Comparison of ENCODE assay signal across 9 cellular contexts in the genomic region with DNA sequence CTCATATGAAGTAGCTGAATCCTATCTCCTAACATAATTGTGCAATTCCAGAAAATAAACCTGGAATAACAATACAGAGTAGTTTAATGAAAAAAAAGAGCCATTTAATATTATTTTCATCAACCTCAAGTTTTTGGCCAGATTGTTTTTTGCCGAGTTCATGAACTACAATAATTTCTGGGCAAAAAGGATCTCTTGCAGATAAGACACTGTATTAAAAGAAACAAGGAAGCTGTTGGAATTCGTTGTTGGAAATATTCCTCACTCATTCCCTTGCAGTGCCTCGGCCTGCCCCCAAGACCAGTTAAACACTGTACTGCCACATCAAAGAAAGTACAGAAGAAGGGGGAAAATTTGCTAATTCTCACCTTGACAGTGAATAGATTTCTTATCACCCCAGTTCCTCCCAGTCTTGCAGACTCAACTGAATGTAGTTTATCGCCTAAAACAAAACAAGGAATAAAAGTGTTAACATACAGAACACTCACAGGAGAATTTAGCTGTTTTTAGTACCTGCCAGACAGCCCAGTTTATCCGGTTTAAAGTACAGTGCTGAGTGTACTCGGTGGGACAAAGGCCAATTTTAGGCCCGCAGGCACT. TPM values are rescaled to one million over a fixed set of nuclear protein-coding genes. Genes with fewer than 3 reads are reported as not detected.
DNase-seq lines count a peak whose midpoint lies in the region; ATAC-seq, FAIRE-seq and TF ChIP-seq lines count a peak whose summit lies in the region.
"Had no signal": no experiment of that assay in that cellular context is flagged by ENCODE, and none has a peak within 500 bp of the region (broad histone marks: within the 10 kb centered on the region; RNA-seq: fewer than 3 reads in every experiment).

No MANE protein-coding gene starts in this region.

- H3K27me3 ChIP-seq in ACC112 (ENCODE audit: insufficient read depth, low read length) (no peaks in the 10 kb centered on the region), bronchial epithelial cell (ENCODE audit: control insufficient read depth, insufficient read depth, low read length) (no peaks in the 10 kb centered on the region), mucosa of rectum (ENCODE audit: control insufficient read depth in 2 of 2, insufficient read depth in 2 of 2, low read length in 2 of 2) (no peaks in the 10 kb centered on the region)

- peak overlapping the region; percentile 42 to 74 for H3K9ac ChIP-seq in mucosa of rectum (ENCODE audit: low read depth in 1 of 2, low read length in 2 of 2)

- 0 out of 2 replicates have a peak overlapping the region, but pooled peaks have one; percentile 19 for H3K27ac ChIP-seq in ACC112 (ENCODE audit: low read depth, low read length)
- peak overlapping the region; percentile 67 to 80 for H3K27ac ChIP-seq in mucosa of rectum (ENCODE audit: low read depth in 2 of 2, low read length in 2 of 2)

- H3K9me3 ChIP-seq in mucosa of rectum (ENCODE audit: control insufficient read depth in 2 of 2, low read length in 2 of 2): no peaks in the 10 kb centered on the region

- peaks cover 30% of the 10 kb centered on the region for H3K4me1 ChIP-seq in ACC112 (ENCODE audit: control insufficient read depth, insufficient read depth, low read length, unreplicated experiment)
- peaks cover 17% of the 10 kb centered on the region in 2 donors for H3K4me1 ChIP-seq in mucosa of rectum (ENCODE audit: control insufficient read depth in 2 of 2, insufficient read depth in 2 of 2, low read length in 2 of 2)

- H3K4me3 ChIP-seq in ACC112 (ENCODE audit: low read depth, low read length): peak overlapping the region; percentile 96
- H3K4me3 ChIP-seq in bronchial epithelial cell (ENCODE audit: low read depth, low read length): peak overlapping the region; percentile 66
- H3K4me3 ChIP-seq in mucosa of rectum (ENCODE audit: low read length in 2 of 2): peak overlapping the region; percentile 97 to 100

- peaks cover 39% of the 10 kb centered on the region for H3K4me1 Mint-ChIP-seq in HFFc6 (ENCODE audit: low read depth)

- peak overlapping the region; percentile 68 for H3K27ac Mint-ChIP-seq in HFFc6

- FAIRE-seq in bronchial epithelial cell (lab: Jason Lieb, UNC) (no peak), GM12891 (lab: Jason Lieb, UNC) (no peak)
- FAIRE-seq: colon had no signal

- H3K36me3 ChIP-seq in ACC112 (ENCODE audit: insufficient read depth, low read length): no peaks in the 10 kb centered on the region
- peaks cover 7% of the 10 kb centered on the region for H3K36me3 ChIP-seq in bronchial epithelial cell (ENCODE audit: control insufficient read depth, insufficient read depth, low read length)
- H3K36me3 ChIP-seq in mucosa of rectum (ENCODE audit: control insufficient read depth in 2 of 2, insufficient read depth in 2 of 2, low read length in 2 of 2): peaks cover 26 to 34% of the 10 kb centered on the region in 2 donors

- H3K4me3 Mint-ChIP-seq in HFFc6: peak overlapping the region; percentile 91

- ATAC-seq in GM19397 (IDR thresholded peaks at IDR 0.05; ENCODE audit: unreplicated experiment): no peak

- TF ChIP-seq CTCF in HFFc6 (IDR thresholded peaks at IDR 0.05) (no peak), bronchial epithelial cell (IDR thresholded peaks at IDR 0.05; ENCODE audit: insufficient read depth, low read length, severe bottlenecking) (no peak)

- peaks cover 2% of the 10 kb centered on the region for H3K79me2 ChIP-seq in ACC112 (ENCODE audit: control insufficient read depth, insufficient read depth, low read length, unreplicated experiment)

- H3K9me3 Mint-ChIP-seq in HFFc6: no peaks in the 10 kb centered on the region

- no peak for DNase-seq in HFFc6
- peak; percentile 6 for DNase-seq in bronchial epithelial cell (ENCODE audit: low read depth)
- no peak for DNase-seq in GM12891 (ENCODE audit: insufficient read length, low spot score)
- no peak for DNase-seq in central memory CD4-positive, alpha-beta T cell
- no peak for DNase-seq in stimulated activated CD4-positive, alpha-beta T cell treated with anti-CD3 and anti-CD28 coated beads, Interleukin-1b, Interleukin-23, amount 100 ng/mL, for 48 hours

- peaks cover 6% of the 10 kb centered on the region for H3K36me3 Mint-ChIP-seq in HFFc6 (ENCODE audit: low read depth)

- H2AFZ ChIP-seq in ACC112 (ENCODE audit: low read length, unreplicated experiment): peak overlapping the region; percentile 51

- TF ChIP-seq POLR2A in GM12891 (IDR thresholded peaks at IDR 0.05; ENCODE audit: low read depth, low read length): no peak

- 0 out of 2 replicates have a peak, but pooled peaks cover 1% of the 10 kb centered on the region for H3K27me3 Mint-ChIP-seq in HFFc6 (ENCODE audit: insufficient read depth)

TF ChIP-seq in GM12891, 5 proteins besides CTCF, POLR2A, EP300 and RAD21:
- TF ChIP-seq PAX5 (IDR thresholded peaks at IDR 0.05; ENCODE audit: insufficient read depth, low read length, severe bottlenecking): no peak
- TF ChIP-seq SPI1 (IDR thresholded peaks at IDR 0.05; ENCODE audit: low read depth, low read length): no peak
- no peak for TF ChIP-seq POLR2AphosphoS5 (IDR thresholded peaks at IDR 0.05; ENCODE audit: low read depth, low read length)
- no peak for TF ChIP-seq POU2F2 (IDR thresholded peaks at IDR 0.05; ENCODE audit: low read depth, low read length)
- TF ChIP-seq TAF1 (IDR thresholded peaks at IDR 0.05; ENCODE audit: low read depth, low read length): no peak

RNA-seq across cellular contexts. Expression of gene IDH1, which starts 1.3 kb away (rescaled TPM):
- 10 to 100 TPM; 42.7 to 61.7 (median 58.4) TPM for total RNA-seq in HFFc6 (2021; fragmentation: NEBNext Ultra II Directional; extraction: Animal tissue kit (Norgen Biotek cat#: 25700))
- total RNA-seq in bronchial epithelial cell: 363 and 451 TPM in 2 replicates
- polyA plus RNA-seq in GM12891 (2012; ENCODE audit: low read depth, missing spikeins): 20.5 TPM

RNA-seq across cellular contexts. Expression of gene PIKFYVE, which starts 12.4 kb away (rescaled TPM):
- 10 to 100 TPM; 17.2 to 22.0 (median 20.2) TPM for total RNA-seq in HFFc6 (2021; fragmentation: NEBNext Ultra II Directional; extraction: Animal tissue kit (Norgen Biotek cat#: 25700))
- total RNA-seq in bronchial epithelial cell: 18.1 and 19.5 TPM in 2 replicates
- polyA plus RNA-seq in GM12891 (2012; ENCODE audit: low read depth, missing spikeins): 7.8 TPM
